ENCODE assay signal across 7 cellular contexts in the genomic region with DNA sequence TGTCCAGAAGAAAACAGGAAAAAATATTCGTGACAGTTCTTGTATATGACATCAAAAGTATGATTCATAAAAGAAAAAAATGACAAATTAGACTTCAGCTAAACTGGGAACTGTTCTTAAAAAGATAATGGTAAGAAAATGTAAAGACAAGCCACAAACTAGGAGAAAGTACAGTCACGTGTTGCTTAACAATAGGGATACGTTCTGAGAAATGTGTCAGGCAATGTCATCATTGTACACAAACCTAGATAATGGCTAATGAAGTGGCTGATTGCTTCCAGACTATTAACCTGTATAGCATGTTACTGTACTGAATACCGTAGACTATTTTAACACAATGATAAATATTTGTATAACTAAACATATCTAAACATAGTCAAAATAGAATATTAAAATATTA. TPM values are rescaled to one million over a fixed set of nuclear protein-coding genes. Genes with fewer than 3 reads are reported as not detected.
"Had no signal": no experiment of that assay in that cellular context is flagged by ENCODE, and none has a peak within 500 bp of the region (broad histone marks: within the 10 kb centered on the region; RNA-seq: fewer than 3 reads in every experiment).

No MANE protein-coding gene starts in this region.

- H3K27ac Mint-ChIP-seq: IgD-negative memory B cell had no signal

- H3K4me3 Mint-ChIP-seq: IgD-negative memory B cell had no signal

- H3K4me1 Mint-ChIP-seq: IgD-negative memory B cell had no signal

- FAIRE-seq: HepG2, HTR-8/SVneo had no signal

- H3K27ac ChIP-seq: HL-60 had no signal

- DNase-seq: IMR-90, KBM-7, KG1 had no signal

- ATAC-seq: HepG2 had no signal

RNA-seq across cellular contexts. Expression of gene CTIF, which starts 35.9 kb away (rescaled TPM):
- polyA plus RNA-seq: IgD-negative memory B cell had no signal
